Comparison of ENCODE assay signal across 11 cellular contexts in the genomic region with DNA sequence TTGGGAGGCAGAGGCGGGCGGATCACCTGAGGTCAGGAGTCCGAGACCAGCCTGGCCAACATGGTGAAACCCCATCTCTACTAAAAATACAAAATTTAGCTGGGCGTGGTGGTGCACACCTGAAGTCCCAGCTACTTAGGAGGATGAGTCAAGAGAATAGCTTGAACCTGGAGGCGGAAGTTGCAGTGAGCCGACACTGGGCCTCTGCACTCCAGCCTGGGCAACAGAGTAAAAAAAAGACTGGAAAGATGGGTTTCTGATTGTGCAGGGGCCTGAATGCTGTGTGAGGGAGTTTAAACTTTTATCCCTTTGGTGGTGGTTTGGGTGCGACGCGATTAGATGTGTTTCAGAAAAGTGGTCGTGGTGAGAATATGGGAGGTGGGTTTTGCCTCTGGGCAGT. TPM values are rescaled to one million over a fixed set of nuclear protein-coding genes. Genes with fewer than 3 reads are reported as not detected.
DNase-seq lines count a peak whose midpoint lies in the region; ATAC-seq and TF ChIP-seq lines count a peak whose summit lies in the region.
"Had no signal": no experiment of that assay in that cellular context is flagged by ENCODE, and none has a peak within 500 bp of the region (broad histone marks: within the 10 kb centered on the region; RNA-seq: fewer than 3 reads in every experiment).

No MANE protein-coding gene starts in this region.

- CTCF ChIA-PET in CD4-positive, alpha-beta T cell (lab: Charles Lee): interaction anchor here (1.4 kb wide), 1 partner anchor 26 kb away, joined by 4 read pairs; no protein-coding TSS in a partner anchor

- H3K27ac ChIP-seq in CD4-positive, alpha-beta T cell (ENCODE audit: low read depth, low read length): no peak overlapping the region
- H3K27ac ChIP-seq in GM23338 (ENCODE audit: low read depth) (no peak overlapping the region), Karpas-422 (ENCODE audit: low read length) (no peak overlapping the region)

- peaks cover 64% of the 10 kb centered on the region for H3K4me1 Mint-ChIP-seq in CD4-positive, alpha-beta T cell (ENCODE audit: low read depth)
- H3K4me1 Mint-ChIP-seq in GM23338: peaks cover 33% of the 10 kb centered on the region
- H3K4me1 Mint-ChIP-seq in activated naive CD8-positive, alpha-beta T cell treated with anti-CD3 and anti-CD28 coated beads, Interleukin-2, amount 10 ng/mL, durations not matched to agents 7 days and 5 days: peaks cover 53% of the 10 kb centered on the region
- peaks cover 59 to 64% of the 10 kb centered on the region in 2 donors for H3K4me1 Mint-ChIP-seq in natural killer cell

- TF ChIP-seq CTCF in CD4-positive, alpha-beta T cell (IDR thresholded peaks at IDR 0.05): no peak
- TF ChIP-seq CTCF in GM23338 (conservative IDR thresholded peaks at IDR 0.05; ENCODE audit: low read depth in 2 of 2) (no peak), natural killer cell (IDR thresholded peaks at IDR 0.05) (no peak)

- H3K4me1 ChIP-seq in GM23338 (ENCODE audit: insufficient read depth) (peaks cover 15% of the 10 kb centered on the region), Karpas-422 (ENCODE audit: low read length) (peaks cover 27% of the 10 kb centered on the region)

- DNase-seq in CD4-positive, alpha-beta T cell: no peak
- no peak for DNase-seq in GM23338 (ENCODE audit: low spot score)
- no peak for DNase-seq in activated naive CD8-positive, alpha-beta T cell treated with anti-CD3 and anti-CD28 coated beads, Interleukin-2, amount 10 ng/mL, durations not matched to agents 7 days and 5 days
- no peak for DNase-seq in natural killer cell
- DNase-seq in NCI-H526 (lab: John Stamatoyannopoulos, UW): no peak
- no peak for DNase-seq in DMS 273 (lab: John Stamatoyannopoulos, UW; ENCODE audit: unreplicated experiment)
- no peak for DNase-seq in Karpas-422
- no peak for DNase-seq in NCI-H446 (lab: John Stamatoyannopoulos, UW)
- DNase-seq: central memory CD4-positive, alpha-beta T cell; COR-L47; NCI-H748 treated with DMSO at 0.1 percent for 48 hours had no signal

- H3K27ac Mint-ChIP-seq in CD4-positive, alpha-beta T cell: peak overlapping the region; percentile 82
- no peak overlapping the region for H3K27ac Mint-ChIP-seq in GM23338
- peak overlapping the region; percentile 99 for H3K27ac Mint-ChIP-seq in activated naive CD8-positive, alpha-beta T cell treated with anti-CD3 and anti-CD28 coated beads, Interleukin-2, amount 10 ng/mL, durations not matched to agents 7 days and 5 days
- peak overlapping the region; percentile 94 to 95 for H3K27ac Mint-ChIP-seq in natural killer cell

- H2AFZ ChIP-seq in GM23338 (no peak overlapping the region), Karpas-422 (ENCODE audit: low read length) (no peak overlapping the region)

- H3K4me2 ChIP-seq in GM23338: no peak overlapping the region
- H3K4me2 ChIP-seq in Karpas-422 (ENCODE audit: low read depth, low read length, poor library complexity, severe bottlenecking): no peak overlapping the region

- no peak for ATAC-seq in CD4-positive, alpha-beta T cell (ENCODE audit: poor library complexity)
- no peak for ATAC-seq in GM23338
- no peak for ATAC-seq in activated naive CD8-positive, alpha-beta T cell treated with anti-CD3 and anti-CD28 coated beads, Interleukin-2, amount 10 ng/mL, durations not matched to agents 7 days and 5 days (ENCODE audit: low read depth)
- ATAC-seq in natural killer cell: no peak

- H3K27me3 ChIP-seq in CD4-positive, alpha-beta T cell (ENCODE audit: control insufficient read depth, insufficient read depth, low read length): no peaks in the 10 kb centered on the region
- no peaks in the 10 kb centered on the region for H3K27me3 ChIP-seq in GM23338 (ENCODE audit: insufficient read depth)
- H3K27me3 ChIP-seq in Karpas-422 (ENCODE audit: low read length): no peaks in the 10 kb centered on the region

- no peaks in the 10 kb centered on the region for H3K27me3 Mint-ChIP-seq in CD4-positive, alpha-beta T cell
- H3K27me3 Mint-ChIP-seq in GM23338 (ENCODE audit: insufficient read depth, low read depth, poor library complexity) (peaks cover 10% of the 10 kb centered on the region), natural killer cell (ENCODE audit: low read depth in 2 of 2) (no peaks in the 10 kb centered on the region)
- no peaks in the 10 kb centered on the region for H3K27me3 Mint-ChIP-seq in activated naive CD8-positive, alpha-beta T cell treated with anti-CD3 and anti-CD28 coated beads, Interleukin-2, amount 10 ng/mL, durations not matched to agents 7 days and 5 days

- peaks cover 6% of the 10 kb centered on the region for H4K20me1 ChIP-seq in GM23338 (replicated peaks; ENCODE audit: insufficient read depth)
- no peaks in the 10 kb centered on the region; the same call in 1 of the 2 replicates for H4K20me1 ChIP-seq in Karpas-422 (ENCODE audit: insufficient read depth, low read depth, low read length)

- H3K9me3 ChIP-seq in CD4-positive, alpha-beta T cell (ENCODE audit: control insufficient read depth, low read length): no peaks in the 10 kb centered on the region
- H3K9me3 ChIP-seq in Karpas-422 (ENCODE audit: low read length): no peaks in the 10 kb centered on the region

- POLR2A ChIA-PET in CD4-positive, alpha-beta T cell (lab: Charles Lee): interaction anchor here (0.7 to 3.6 kb wide), 3 partner anchors 13 to 51 kb away, joined by 3 to 27 read pairs (median 5); partner anchors contain the start of gene EIF3B
- POLR2A ChIA-PET in activated naive CD8-positive, alpha-beta T cell treated with anti-CD3 and anti-CD28 coated beads, Interleukin-2, amount 10 ng/mL, durations not matched to agents 7 days and 5 days (lab: Charles Lee): interaction anchor here (0.9 to 3.5 kb wide), 8 partner anchors 11 to 125 kb away, joined by 4 to 38 read pairs (median 7); partner anchors contain the start of gene EIF3B

- no peaks in the 10 kb centered on the region for H3K9me3 Mint-ChIP-seq in CD4-positive, alpha-beta T cell
- H3K9me3 Mint-ChIP-seq in GM23338 (no peaks in the 10 kb centered on the region), natural killer cell (no peaks in the 10 kb centered on the region)
- no peaks in the 10 kb centered on the region for H3K9me3 Mint-ChIP-seq in activated naive CD8-positive, alpha-beta T cell treated with anti-CD3 and anti-CD28 coated beads, Interleukin-2, amount 10 ng/mL, durations not matched to agents 7 days and 5 days

- peaks cover 49% of the 10 kb centered on the region for H3K79me2 ChIP-seq in GM23338 (replicated peaks; ENCODE audit: insufficient read depth)
- H3K79me2 ChIP-seq in Karpas-422 (ENCODE audit: low read length): no peaks in the 10 kb centered on the region

- peaks cover 22% of the 10 kb centered on the region; the same call in 1 of the 2 replicates for H3F3A ChIP-seq in GM23338 (replicated peaks; ENCODE audit: low read depth)

- intact Hi-C loops in CD4-positive, alpha-beta T cell (cut with DNase I, micrococcal nuclease): loop anchor here in 1 of 2 experiments (5.0 kb wide), 2 partner anchors 227 to 833 kb away; partner anchors contain the start of genes PSMG3 and TTYH3
- intact Hi-C loops in natural killer cell (cut with micrococcal nuclease): loop anchor here (5.0 to 10.0 kb wide), 3 partner anchors 43 to 150 kb away; partner anchors contain the start of genes BRAT1 and IQCE

- no peaks in the 10 kb centered on the region for H3K36me3 Mint-ChIP-seq in CD4-positive, alpha-beta T cell (ENCODE audit: low read depth)
- H3K36me3 Mint-ChIP-seq in GM23338 (ENCODE audit: low read depth) (no peaks in the 10 kb centered on the region; the same call in 2 of the 3 replicates), natural killer cell (peaks cover 12% of the 10 kb centered on the region)
- peaks cover 26% of the 10 kb centered on the region for H3K36me3 Mint-ChIP-seq in activated naive CD8-positive, alpha-beta T cell treated with anti-CD3 and anti-CD28 coated beads, Interleukin-2, amount 10 ng/mL, durations not matched to agents 7 days and 5 days

- H3K4me3 ChIP-seq in GM23338 (no peak overlapping the region), Karpas-422 (ENCODE audit: low read length) (no peak overlapping the region)

- H3K9me2 ChIP-seq in GM23338 (ENCODE audit: insufficient read depth): no peaks in the 10 kb centered on the region
- no peaks in the 10 kb centered on the region for H3K9me2 ChIP-seq in Karpas-422 (replicated peaks; ENCODE audit: insufficient read depth, low read length)

- no peak overlapping the region for H3K9ac ChIP-seq in Karpas-422 (ENCODE audit: low read length)

- no peaks in the 10 kb centered on the region for H3K36me3 ChIP-seq in GM23338 (ENCODE audit: insufficient read depth)
- no peaks in the 10 kb centered on the region for H3K36me3 ChIP-seq in Karpas-422 (ENCODE audit: insufficient read depth, low read length)

- H3K4me3 Mint-ChIP-seq in CD4-positive, alpha-beta T cell: peak overlapping the region; percentile 88
- peak overlapping the region; percentile 71 for H3K4me3 Mint-ChIP-seq in GM23338
- peak overlapping the region; percentile 89 for H3K4me3 Mint-ChIP-seq in activated naive CD8-positive, alpha-beta T cell treated with anti-CD3 and anti-CD28 coated beads, Interleukin-2, amount 10 ng/mL, durations not matched to agents 7 days and 5 days
- H3K4me3 Mint-ChIP-seq in natural killer cell: peak overlapping the region; percentile 96

TF ChIP-seq in GM23338, 12 proteins besides CTCF, POLR2A, EP300 and RAD21:
- no peak for TF ChIP-seq EZH2phosphoT487 (IDR thresholded peaks at IDR 0.05; ENCODE audit: unreplicated experiment)
- TF ChIP-seq NANOG (IDR thresholded peaks at IDR 0.05; ENCODE audit: borderline replicate concordance): no peak
TF ChIP-seq in GM23338: peak in this region for 0.

RNA-seq across cellular contexts. Expression of gene CHST12, which starts 1.8 kb away (rescaled TPM):
- 1 to 10 TPM; 6.6 to 8.6 TPM for total RNA-seq in CD4-positive, alpha-beta T cell
- total RNA-seq in GM23338 (2014; rRNA removed; shearing (Covaris generic)): 10.1 and 12.0 TPM in 2 replicates
- polyA plus RNA-seq in GM23338 (2016; fragmentation: Nextera tagmentation; extraction: Ambion mirVana): 13.9 and 14.6 TPM in 2 replicates
- total RNA-seq in activated naive CD8-positive, alpha-beta T cell treated with anti-CD3 and anti-CD28 coated beads, Interleukin-2, amount 10 ng/mL, durations not matched to agents 7 days and 5 days: 10 to 100 TPM; 49.5 to 51.1 TPM
- total RNA-seq in natural killer cell: 100 to 1,000 TPM; 102 to 159 (median 124) TPM
- 0.82 and 5.0 TPM in 2 replicates for total RNA-seq in Karpas-422 (2014; rRNA removed; shearing (Covaris generic); ENCODE audit: low replicate concordance)

RNA-seq across cellular contexts. Expression of gene EIF3B, which starts 50.6 kb away (rescaled TPM):
- total RNA-seq in CD4-positive, alpha-beta T cell: 100 to 1,000 TPM; 166 to 167 TPM
- total RNA-seq in GM23338 (2014; rRNA removed; shearing (Covaris generic)): 323 and 355 TPM in 2 replicates
- polyA plus RNA-seq in GM23338 (2016; fragmentation: Nextera tagmentation; extraction: Ambion mirVana): 106 and 113 TPM in 2 replicates
- 100 to 1,000 TPM; 152 to 154 TPM for total RNA-seq in activated naive CD8-positive, alpha-beta T cell treated with anti-CD3 and anti-CD28 coated beads, Interleukin-2, amount 10 ng/mL, durations not matched to agents 7 days and 5 days
- total RNA-seq in natural killer cell: 100 to 1,000 TPM; 194 to 219 (median 197) TPM
- total RNA-seq in Karpas-422 (2014; rRNA removed; shearing (Covaris generic); ENCODE audit: low replicate concordance): 87.0 and 152 TPM in 2 replicates
